In genomic region chr11:32103141-32103719, GRCh38 we compare ENCODE assay signal across 7 cellular contexts. TPM values are rescaled to one million over a fixed set of nuclear protein-coding genes. Genes with fewer than 3 reads are reported as not detected.
DNase-seq lines count a peak whose midpoint lies in the region; ATAC-seq, FAIRE-seq and TF ChIP-seq lines count a peak whose summit lies in the region.
"Not testable (repeated sequence)": the region's sequence is repeated elsewhere in the genome, so short reads cannot be mapped to it uniquely, and the experiment has no call there.

No MANE protein-coding gene starts in this region.

- not testable (repeated sequence) for H3K4me1 ChIP-seq in HEK293 (ENCODE audit: control insufficient read depth, insufficient read depth, low read length); mucosa of descending colon (ENCODE audit: low read depth); spleen

- H3K36me3 ChIP-seq in HEK293 (ENCODE audit: control insufficient read depth in 2 of 2, insufficient read depth in 1 of 2, low read length in 2 of 2) (peaks cover 0 to 78% of the 10 kb centered on the region in 2 experiments; a peak in 2 of 3 replicates), bronchial epithelial cell (ENCODE audit: control insufficient read depth, insufficient read depth, low read length) (peaks cover 15% of the 10 kb centered on the region), spleen (peaks cover 0 to 79% (median 37%) of the 10 kb centered on the region in 6 donors)
- H3K36me3 ChIP-seq in mucosa of descending colon (ENCODE audit: low read depth), result not testable (repeated sequence)

- not testable (repeated sequence) for H3K27ac ChIP-seq in HEK293 (ENCODE audit: extremely low read depth, low read depth, low read length)
- peak overlapping the region in 7 of 8 donors; percentile 14 to 63 (median 53) for H3K27ac ChIP-seq in spleen

- peak; percentile 14 for DNase-seq in NCI-H774 (lab: John Stamatoyannopoulos, UW)
- not testable (repeated sequence) for DNase-seq in bronchial epithelial cell (ENCODE audit: low read depth); Right ventricle myocardium superior; left colon; mucosa of descending colon; spleen

- not testable (repeated sequence) for TF ChIP-seq POLR2A in spleen (IDR thresholded peaks at IDR 0.05)

- CTCF ChIA-PET in HEK293 (lab: Yijun Ruan, JAX), result interaction anchor here (0.6 to 1.1 kb wide), 6 partner anchors 50 to 96 kb away, joined by 3 read pairs; no protein-coding TSS in a partner anchor

- peak; percentile 13 for FAIRE-seq in bronchial epithelial cell (lab: Jason Lieb, UNC)

- POLR2A ChIA-PET in HEK293 (lab: Yijun Ruan, JAX), result interaction anchor here (0.8 to 1.7 kb wide), 2 partner anchors 9 to 12 kb away, joined by 3 to 4 read pairs; partner anchors contain the start of gene RCN1

- ATAC-seq in Right ventricle myocardium superior (ENCODE audit: poor library complexity) (peak; percentile 34), left colon (peak; percentile 35), mucosa of descending colon (peak; percentile 54)

- not testable (repeated sequence) for H3K4me3 ChIP-seq in HEK293 (ENCODE audit: low read depth, low read length); bronchial epithelial cell (ENCODE audit: low read depth, low read length); mucosa of descending colon; spleen

- WGBS in spleen, 5 donors, result 81 to 94% (median 86%) methylated on average over 9 to 11 of the region's 11 CpGs

- TF ChIP-seq CTCF in HEK293 (tag by site-specific recombination; IDR thresholded peaks at IDR 0.05); bronchial epithelial cell (IDR thresholded peaks at IDR 0.05; ENCODE audit: insufficient read depth, low read length, severe bottlenecking); mucosa of descending colon (IDR thresholded peaks at IDR 0.05); spleen (IDR thresholded peaks at IDR 0.05 in 8 of 11, conservative IDR thresholded peaks at IDR 0.05 in 3 of 11): not testable (repeated sequence)

- intact Hi-C loops in Right ventricle myocardium superior (cut with DNase I); left colon (cut with DNase I, micrococcal nuclease); mucosa of descending colon (cut with DNase I, micrococcal nuclease); spleen (cut with DNase I; ENCODE audit: low total_unique reads): not testable (repeated sequence)

- not testable (repeated sequence) for H3K9me3 ChIP-seq in HEK293 (ENCODE audit: control insufficient read depth, insufficient read depth, low read depth, low read length); mucosa of descending colon; spleen

- not testable (repeated sequence) for H3K27me3 ChIP-seq in bronchial epithelial cell (ENCODE audit: control insufficient read depth, insufficient read depth, low read length); spleen (replicated peaks in 1 of 7)

TF ChIP-seq in HEK293, 187 proteins besides CTCF, POLR2A, EP300 and RAD21:
- 0 out of 2 replicates have a peak, but pooled peaks have one; percentile 33 for TF ChIP-seq ZNF843 (tag by site-specific recombination; IDR thresholded peaks at IDR 0.05)
- TF ChIP-seq WT1 (tag by site-specific recombination; IDR thresholded peaks at IDR 0.05), result peak; percentile 58; the same call in 1 of the 2 replicates
- peak; percentile 45; the same call in 1 of the 2 replicates for TF ChIP-seq ZXDB (tag by site-specific recombination; IDR thresholded peaks at IDR 0.05)
- TF ChIP-seq BCL6B (tag by site-specific recombination; IDR thresholded peaks at IDR 0.05), result peak; percentile 74

RNA-seq across cellular contexts. Expression of gene RCN1, which starts 12.4 kb away (rescaled TPM):
- total RNA-seq in bronchial epithelial cell (107 and 113 TPM in 2 replicates), Right ventricle myocardium superior (26.6 TPM), left colon (10 to 100 TPM; 35.6 to 46.4 TPM), mucosa of descending colon (10 to 100 TPM; 34.2 to 46.4 (median 40.1) TPM), spleen (10 to 100 TPM; 34.5 to 53.8 (median 41.4) TPM)
- polyA plus RNA-seq in spleen, result 10 to 100 TPM; 23.3 to 29.9 (median 27.2) TPM
